1 cellular context compared by ENCODE assay signal in the genomic region with DNA sequence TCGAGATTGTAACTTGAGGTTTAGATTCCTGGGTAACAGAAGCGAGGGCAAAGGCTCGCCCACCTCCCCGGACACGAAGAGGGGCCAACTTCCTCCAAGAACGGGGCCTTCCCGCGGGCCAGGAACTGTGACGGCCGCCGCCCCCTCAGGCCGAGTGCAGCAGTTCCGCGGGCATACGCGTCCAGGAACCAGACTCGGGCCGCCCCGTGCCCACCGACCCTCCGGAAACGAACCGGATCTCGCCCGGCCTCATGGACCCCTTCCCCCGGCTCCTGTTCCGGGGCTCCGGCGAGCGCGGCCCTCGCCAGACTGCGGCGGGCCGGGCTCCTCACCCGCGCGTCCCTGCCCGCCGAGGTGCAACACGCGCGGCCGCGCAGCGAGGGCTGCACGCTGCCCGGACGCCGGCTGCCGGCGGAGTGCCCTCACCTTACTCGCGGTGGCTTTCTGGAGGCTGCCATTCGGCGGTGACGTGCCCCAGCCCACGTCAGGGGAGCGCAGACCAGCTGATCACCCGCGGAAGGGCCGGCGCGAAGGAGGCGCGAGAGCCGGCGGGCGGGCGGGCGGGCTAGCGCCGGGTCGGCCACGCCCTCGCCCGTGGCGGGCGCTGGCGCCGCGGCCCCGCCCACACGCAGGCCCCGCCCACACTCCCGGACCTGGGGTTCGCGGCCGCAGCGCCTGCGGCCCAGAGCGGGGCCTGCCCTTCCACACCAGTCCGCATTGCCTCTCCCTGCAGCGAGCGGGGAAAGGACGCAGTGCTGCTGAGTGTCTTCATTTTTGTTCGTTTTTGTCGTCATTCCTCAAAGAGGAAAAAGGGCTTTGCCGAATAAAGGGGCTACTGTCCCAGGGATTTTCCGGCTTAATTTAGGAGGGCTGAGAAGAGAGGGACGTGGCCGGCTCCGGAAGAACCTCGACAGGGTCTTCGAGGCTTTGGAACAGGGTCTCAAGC.
TF ChIP-seq lines count a peak whose summit lies in the region.

A gene (minus strand): TSS at position 536 of the 946 bp plus-strand sequence. CDS start 78 bp downstream, at position 458.

TF ChIP-seq in HepG2, 621 proteins besides CTCF, POLR2A, EP300 and RAD21 (continued from another document and continues in another):
- TF ChIP-seq FOXJ3 (CRISPR knock-in tag; IDR thresholded peaks at IDR 0.05; ENCODE audit: borderline replicate concordance) = no peak
- TF ChIP-seq BRCA1 (CRISPR knock-in tag; IDR thresholded peaks at IDR 0.05) = no peak
- no peak for TF ChIP-seq NCOA5 (CRISPR knock-in tag; IDR thresholded peaks at IDR 0.05)
- no peak for TF ChIP-seq REL (CRISPR knock-in tag; conservative IDR thresholded peaks at IDR 0.05)
- TF ChIP-seq CREM (IDR thresholded peaks at IDR 0.05) = no peak
- TF ChIP-seq CREM (CRISPR knock-in tag; IDR thresholded peaks at IDR 0.05) = no peak
- TF ChIP-seq CBX5 (CRISPR knock-in tag; IDR thresholded peaks at IDR 0.05; ENCODE audit: borderline replicate concordance) = no peak
- TF ChIP-seq ZBTB3 (CRISPR knock-in tag; IDR thresholded peaks at IDR 0.05; ENCODE audit: borderline replicate concordance, low read depth) = no peak
- no peak for TF ChIP-seq CBX2 (IDR thresholded peaks at IDR 0.05; ENCODE audit: low read depth, low read length)
- TF ChIP-seq CBX2 (CRISPR knock-in tag; IDR thresholded peaks at IDR 0.05; ENCODE audit: low read depth) = 0 out of 2 replicates have a peak, but pooled peaks have one; percentile 33
- TF ChIP-seq BHLHE40 (IDR thresholded peaks at IDR 0.05; ENCODE audit: low read length) = no peak
- peak; percentile 15; the same call in 1 of the 2 replicates for TF ChIP-seq MTF2 (CRISPR knock-in tag; IDR thresholded peaks at IDR 0.05; ENCODE audit: borderline replicate concordance)
- TF ChIP-seq ISL2 (CRISPR knock-in tag; IDR thresholded peaks at IDR 0.05) = no peak
- no peak for TF ChIP-seq ZNF564 (CRISPR knock-in tag; IDR thresholded peaks at IDR 0.05)
- TF ChIP-seq MLLT10 (CRISPR knock-in tag; IDR thresholded peaks at IDR 0.05) = no peak
- TF ChIP-seq, protein P1, sequence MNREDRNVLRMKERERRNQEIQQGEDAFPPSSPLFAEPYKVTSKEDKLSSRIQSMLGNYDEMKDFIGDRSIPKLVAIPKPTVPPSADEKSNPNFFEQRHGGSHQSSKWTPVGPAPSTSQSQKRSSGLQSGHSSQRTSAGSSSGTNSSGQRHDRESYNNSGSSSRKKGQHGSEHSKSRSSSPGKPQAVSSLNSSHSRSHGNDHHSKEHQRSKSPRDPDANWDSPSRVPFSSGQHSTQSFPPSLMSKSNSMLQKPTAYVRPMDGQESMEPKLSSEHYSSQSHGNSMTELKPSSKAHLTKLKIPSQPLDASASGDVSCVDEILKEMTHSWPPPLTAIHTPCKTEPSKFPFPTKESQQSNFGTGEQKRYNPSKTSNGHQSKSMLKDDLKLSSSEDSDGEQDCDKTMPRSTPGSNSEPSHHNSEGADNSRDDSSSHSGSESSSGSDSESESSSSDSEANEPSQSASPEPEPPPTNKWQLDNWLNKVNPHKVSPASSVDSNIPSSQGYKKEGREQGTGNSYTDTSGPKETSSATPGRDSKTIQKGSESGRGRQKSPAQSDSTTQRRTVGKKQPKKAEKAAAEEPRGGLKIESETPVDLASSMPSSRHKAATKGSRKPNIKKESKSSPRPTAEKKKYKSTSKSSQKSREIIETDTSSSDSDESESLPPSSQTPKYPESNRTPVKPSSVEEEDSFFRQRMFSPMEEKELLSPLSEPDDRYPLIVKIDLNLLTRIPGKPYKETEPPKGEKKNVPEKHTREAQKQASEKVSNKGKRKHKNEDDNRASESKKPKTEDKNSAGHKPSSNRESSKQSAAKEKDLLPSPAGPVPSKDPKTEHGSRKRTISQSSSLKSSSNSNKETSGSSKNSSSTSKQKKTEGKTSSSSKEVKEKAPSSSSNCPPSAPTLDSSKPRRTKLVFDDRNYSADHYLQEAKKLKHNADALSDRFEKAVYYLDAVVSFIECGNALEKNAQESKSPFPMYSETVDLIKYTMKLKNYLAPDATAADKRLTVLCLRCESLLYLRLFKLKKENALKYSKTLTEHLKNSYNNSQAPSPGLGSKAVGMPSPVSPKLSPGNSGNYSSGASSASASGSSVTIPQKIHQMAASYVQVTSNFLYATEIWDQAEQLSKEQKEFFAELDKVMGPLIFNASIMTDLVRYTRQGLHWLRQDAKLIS (CRISPR knock-in tag; IDR thresholded peaks at IDR 0.05) = no peak
- no peak for TF ChIP-seq ZNF616 (CRISPR knock-in tag; IDR thresholded peaks at IDR 0.05; ENCODE audit: low read depth)
- no peak for TF ChIP-seq RORA (CRISPR knock-in tag; IDR thresholded peaks at IDR 0.05)
- TF ChIP-seq, protein P2, sequence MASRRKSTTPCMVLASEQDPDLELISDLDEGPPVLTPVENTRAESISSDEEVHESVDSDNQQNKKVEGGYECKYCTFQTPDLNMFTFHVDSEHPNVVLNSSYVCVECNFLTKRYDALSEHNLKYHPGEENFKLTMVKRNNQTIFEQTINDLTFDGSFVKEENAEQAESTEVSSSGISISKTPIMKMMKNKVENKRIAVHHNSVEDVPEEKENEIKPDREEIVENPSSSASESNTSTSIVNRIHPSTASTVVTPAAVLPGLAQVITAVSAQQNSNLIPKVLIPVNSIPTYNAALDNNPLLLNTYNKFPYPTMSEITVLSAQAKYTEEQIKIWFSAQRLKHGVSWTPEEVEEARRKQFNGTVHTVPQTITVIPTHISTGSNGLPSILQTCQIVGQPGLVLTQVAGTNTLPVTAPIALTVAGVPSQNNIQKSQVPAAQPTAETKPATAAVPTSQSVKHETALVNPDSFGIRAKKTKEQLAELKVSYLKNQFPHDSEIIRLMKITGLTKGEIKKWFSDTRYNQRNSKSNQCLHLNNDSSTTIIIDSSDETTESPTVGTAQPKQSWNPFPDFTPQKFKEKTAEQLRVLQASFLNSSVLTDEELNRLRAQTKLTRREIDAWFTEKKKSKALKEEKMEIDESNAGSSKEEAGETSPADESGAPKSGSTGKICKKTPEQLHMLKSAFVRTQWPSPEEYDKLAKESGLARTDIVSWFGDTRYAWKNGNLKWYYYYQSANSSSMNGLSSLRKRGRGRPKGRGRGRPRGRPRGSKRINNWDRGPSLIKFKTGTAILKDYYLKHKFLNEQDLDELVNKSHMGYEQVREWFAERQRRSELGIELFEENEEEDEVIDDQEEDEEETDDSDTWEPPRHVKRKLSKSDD (CRISPR knock-in tag; IDR thresholded peaks at IDR 0.05; ENCODE audit: low read depth) = 0 out of 2 replicates have a peak, but pooled peaks have one; percentile 38
- no peak for TF ChIP-seq ZNF550 (CRISPR knock-in tag; IDR thresholded peaks at IDR 0.05; ENCODE audit: borderline replicate concordance)
- no peak for TF ChIP-seq ZNF33A (CRISPR knock-in tag; IDR thresholded peaks at IDR 0.05; ENCODE audit: borderline replicate concordance)
- no peak for TF ChIP-seq ZNF354B (CRISPR knock-in tag; IDR thresholded peaks at IDR 0.05)
- TF ChIP-seq ATRX (CRISPR knock-in tag; IDR thresholded peaks at IDR 0.05; ENCODE audit: borderline replicate concordance) = no peak
- TF ChIP-seq RFXANK (CRISPR knock-in tag; IDR thresholded peaks at IDR 0.05) = no peak
- TF ChIP-seq CEBPG (CRISPR knock-in tag; IDR thresholded peaks at IDR 0.05) = no peak
- no peak; the same call in 1 of the 2 replicates for TF ChIP-seq EZH2 (conservative IDR thresholded peaks at IDR 0.05; ENCODE audit: low read depth, low read length)
- no peak for TF ChIP-seq RXRA (CRISPR knock-in tag; IDR thresholded peaks at IDR 0.05)
- no peak for TF ChIP-seq ZNF10 (CRISPR knock-in tag; IDR thresholded peaks at IDR 0.05; ENCODE audit: borderline replicate concordance, low read depth)
- TF ChIP-seq ZNF180 (CRISPR knock-in tag; IDR thresholded peaks at IDR 0.05; ENCODE audit: borderline replicate concordance, low read depth) = no peak
- TF ChIP-seq ZNF207 (IDR thresholded peaks at IDR 0.05; ENCODE audit: borderline replicate concordance) = no peak
- TF ChIP-seq, protein P3, sequence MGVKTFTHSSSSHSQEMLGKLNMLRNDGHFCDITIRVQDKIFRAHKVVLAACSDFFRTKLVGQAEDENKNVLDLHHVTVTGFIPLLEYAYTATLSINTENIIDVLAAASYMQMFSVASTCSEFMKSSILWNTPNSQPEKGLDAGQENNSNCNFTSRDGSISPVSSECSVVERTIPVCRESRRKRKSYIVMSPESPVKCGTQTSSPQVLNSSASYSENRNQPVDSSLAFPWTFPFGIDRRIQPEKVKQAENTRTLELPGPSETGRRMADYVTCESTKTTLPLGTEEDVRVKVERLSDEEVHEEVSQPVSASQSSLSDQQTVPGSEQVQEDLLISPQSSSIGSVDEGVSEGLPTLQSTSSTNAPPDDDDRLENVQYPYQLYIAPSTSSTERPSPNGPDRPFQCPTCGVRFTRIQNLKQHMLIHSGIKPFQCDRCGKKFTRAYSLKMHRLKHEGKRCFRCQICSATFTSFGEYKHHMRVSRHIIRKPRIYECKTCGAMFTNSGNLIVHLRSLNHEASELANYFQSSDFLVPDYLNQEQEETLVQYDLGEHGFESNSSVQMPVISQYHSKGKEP (CRISPR knock-in tag; IDR thresholded peaks at IDR 0.05) = no peak
- TF ChIP-seq, protein P4, sequence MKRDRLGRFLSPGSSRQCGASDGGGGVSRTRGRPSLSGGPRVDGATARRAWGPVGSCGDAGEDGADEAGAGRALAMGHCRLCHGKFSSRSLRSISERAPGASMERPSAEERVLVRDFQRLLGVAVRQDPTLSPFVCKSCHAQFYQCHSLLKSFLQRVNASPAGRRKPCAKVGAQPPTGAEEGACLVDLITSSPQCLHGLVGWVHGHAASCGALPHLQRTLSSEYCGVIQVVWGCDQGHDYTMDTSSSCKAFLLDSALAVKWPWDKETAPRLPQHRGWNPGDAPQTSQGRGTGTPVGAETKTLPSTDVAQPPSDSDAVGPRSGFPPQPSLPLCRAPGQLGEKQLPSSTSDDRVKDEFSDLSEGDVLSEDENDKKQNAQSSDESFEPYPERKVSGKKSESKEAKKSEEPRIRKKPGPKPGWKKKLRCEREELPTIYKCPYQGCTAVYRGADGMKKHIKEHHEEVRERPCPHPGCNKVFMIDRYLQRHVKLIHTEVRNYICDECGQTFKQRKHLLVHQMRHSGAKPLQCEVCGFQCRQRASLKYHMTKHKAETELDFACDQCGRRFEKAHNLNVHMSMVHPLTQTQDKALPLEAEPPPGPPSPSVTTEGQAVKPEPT (CRISPR knock-in tag; IDR thresholded peaks at IDR 0.05; ENCODE audit: low read depth) = 0 out of 2 replicates have a peak, but pooled peaks have one; percentile 56
- TF ChIP-seq RFX5 (IDR thresholded peaks at IDR 0.05; ENCODE audit: low read depth, low read length) = no peak
- TF ChIP-seq, protein P5, sequence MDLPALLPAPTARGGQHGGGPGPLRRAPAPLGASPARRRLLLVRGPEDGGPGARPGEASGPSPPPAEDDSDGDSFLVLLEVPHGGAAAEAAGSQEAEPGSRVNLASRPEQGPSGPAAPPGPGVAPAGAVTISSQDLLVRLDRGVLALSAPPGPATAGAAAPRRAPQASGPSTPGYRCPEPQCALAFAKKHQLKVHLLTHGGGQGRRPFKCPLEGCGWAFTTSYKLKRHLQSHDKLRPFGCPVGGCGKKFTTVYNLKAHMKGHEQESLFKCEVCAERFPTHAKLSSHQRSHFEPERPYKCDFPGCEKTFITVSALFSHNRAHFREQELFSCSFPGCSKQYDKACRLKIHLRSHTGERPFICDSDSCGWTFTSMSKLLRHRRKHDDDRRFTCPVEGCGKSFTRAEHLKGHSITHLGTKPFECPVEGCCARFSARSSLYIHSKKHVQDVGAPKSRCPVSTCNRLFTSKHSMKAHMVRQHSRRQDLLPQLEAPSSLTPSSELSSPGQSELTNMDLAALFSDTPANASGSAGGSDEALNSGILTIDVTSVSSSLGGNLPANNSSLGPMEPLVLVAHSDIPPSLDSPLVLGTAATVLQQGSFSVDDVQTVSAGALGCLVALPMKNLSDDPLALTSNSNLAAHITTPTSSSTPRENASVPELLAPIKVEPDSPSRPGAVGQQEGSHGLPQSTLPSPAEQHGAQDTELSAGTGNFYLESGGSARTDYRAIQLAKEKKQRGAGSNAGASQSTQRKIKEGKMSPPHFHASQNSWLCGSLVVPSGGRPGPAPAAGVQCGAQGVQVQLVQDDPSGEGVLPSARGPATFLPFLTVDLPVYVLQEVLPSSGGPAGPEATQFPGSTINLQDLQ (CRISPR knock-in tag; IDR thresholded peaks at IDR 0.05) = peak; percentile 75; the same call in 1 of the 2 replicates
- TF ChIP-seq ZNF329 (CRISPR knock-in tag; IDR thresholded peaks at IDR 0.05; ENCODE audit: low read depth) = no peak
- TF ChIP-seq, protein P6, sequence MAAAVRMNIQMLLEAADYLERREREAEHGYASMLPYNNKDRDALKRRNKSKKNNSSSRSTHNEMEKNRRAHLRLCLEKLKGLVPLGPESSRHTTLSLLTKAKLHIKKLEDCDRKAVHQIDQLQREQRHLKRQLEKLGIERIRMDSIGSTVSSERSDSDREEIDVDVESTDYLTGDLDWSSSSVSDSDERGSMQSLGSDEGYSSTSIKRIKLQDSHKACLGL (CRISPR knock-in tag; IDR thresholded peaks at IDR 0.05) = no peak; the same call in 1 of the 2 replicates
- no peak for TF ChIP-seq ZBTB8A (CRISPR knock-in tag; IDR thresholded peaks at IDR 0.05; ENCODE audit: borderline replicate concordance, low read depth)
- TF ChIP-seq ZNF263 (CRISPR knock-in tag; IDR thresholded peaks at IDR 0.05) = peak; percentile 25; the same call in 1 of the 2 replicates
- TF ChIP-seq RBM22 (optimal IDR thresholded peaks at IDR 0.05; ENCODE audit: low read length) = no peak
- no peak for TF ChIP-seq ZNF878 (CRISPR knock-in tag; IDR thresholded peaks at IDR 0.05)
- TF ChIP-seq, protein P7, sequence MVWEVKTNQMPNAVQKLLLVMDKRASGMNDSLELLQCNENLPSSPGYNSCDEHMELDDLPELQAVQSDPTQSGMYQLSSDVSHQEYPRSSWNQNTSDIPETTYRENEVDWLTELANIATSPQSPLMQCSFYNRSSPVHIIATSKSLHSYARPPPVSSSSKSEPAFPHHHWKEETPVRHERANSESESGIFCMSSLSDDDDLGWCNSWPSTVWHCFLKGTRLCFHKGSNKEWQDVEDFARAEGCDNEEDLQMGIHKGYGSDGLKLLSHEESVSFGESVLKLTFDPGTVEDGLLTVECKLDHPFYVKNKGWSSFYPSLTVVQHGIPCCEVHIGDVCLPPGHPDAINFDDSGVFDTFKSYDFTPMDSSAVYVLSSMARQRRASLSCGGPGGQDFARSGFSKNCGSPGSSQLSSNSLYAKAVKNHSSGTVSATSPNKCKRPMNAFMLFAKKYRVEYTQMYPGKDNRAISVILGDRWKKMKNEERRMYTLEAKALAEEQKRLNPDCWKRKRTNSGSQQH (CRISPR knock-in tag; IDR thresholded peaks at IDR 0.05; ENCODE audit: low read depth) = no peak
- 0 out of 2 replicates have a peak, but pooled peaks have one; percentile 37 for TF ChIP-seq CCDC6 (CRISPR knock-in tag; IDR thresholded peaks at IDR 0.05)
- TF ChIP-seq RCOR2 (CRISPR knock-in tag; IDR thresholded peaks at IDR 0.05) = no peak
- TF ChIP-seq POLR2G (IDR thresholded peaks at IDR 0.05; ENCODE audit: low read depth, low read length) = peak; percentile 83
- TF ChIP-seq ZNF724P (CRISPR knock-in tag; IDR thresholded peaks at IDR 0.05; ENCODE audit: borderline replicate concordance) = no peak; the same call in 1 of the 2 replicates
